Comparison of ENCODE assay signal across 8 cellular contexts in genomic region chr6:39166189-39166917, GRCh38. TPM values are rescaled to one million over a fixed set of nuclear protein-coding genes. Genes with fewer than 3 reads are reported as not detected.
DNase-seq lines count a peak whose midpoint lies in the region; ATAC-seq and TF ChIP-seq lines count a peak whose summit lies in the region.

No MANE protein-coding gene starts in this region.

- H3K9me3 Mint-ChIP-seq in CD4-positive, alpha-beta memory T cell, result peaks cover 0 to 3% (median 0%) of the 10 kb centered on the region in 8 donors

- peaks cover 0 to 4% (median 2%) of the 10 kb centered on the region in 4 donors for H3K4me1 Mint-ChIP-seq in CD4-positive, alpha-beta memory T cell

- ATAC-seq in GM19035 (IDR thresholded peaks at IDR 0.05; ENCODE audit: unreplicated experiment), result no peak

- H3K27me3 ChIP-seq in CD4-positive, alpha-beta memory T cell (ENCODE audit: insufficient read depth, low read length), result no peaks in the 10 kb centered on the region
- no peaks in the 10 kb centered on the region for H3K27me3 ChIP-seq in HAP-1 (ENCODE audit: low read depth)
- H3K27me3 ChIP-seq in kidney epithelial cell (ENCODE audit: control insufficient read depth, insufficient read depth, low read length), result peaks cover 13% of the 10 kb centered on the region

- no peak overlapping the region for H3K4me3 ChIP-seq in CD4-positive, alpha-beta memory T cell (ENCODE audit: low read length in 2 of 2)
- H3K4me3 ChIP-seq in HAP-1, result no peak overlapping the region
- no peak overlapping the region for H3K4me3 ChIP-seq in cardiac fibroblast (replicated peaks in 1 of 2; ENCODE audit: low read depth in 2 of 2, low read length in 2 of 2)
- H3K4me3 ChIP-seq in kidney epithelial cell (ENCODE audit: low read depth, low read length), result no peak overlapping the region

- intact Hi-C loops in CD4-positive, alpha-beta memory T cell (cut with micrococcal nuclease), result loop anchor here (1.0 kb wide), 3 partner anchors 137 to 294 kb away; no protein-coding TSS in a partner anchor

- H3K36me3 ChIP-seq in CD4-positive, alpha-beta memory T cell (ENCODE audit: insufficient read depth, low read length), result no peaks in the 10 kb centered on the region
- H3K36me3 ChIP-seq in HAP-1 (replicated peaks), result no peaks in the 10 kb centered on the region
- H3K36me3 ChIP-seq in kidney epithelial cell (ENCODE audit: control insufficient read depth, insufficient read depth, low read length), result no peaks in the 10 kb centered on the region

- CTCF ChIA-PET in CD4-positive, alpha-beta memory T cell (lab: Charles Lee; ENCODE audit: partially characterized antibody), result interaction anchor here (0.6 to 8.8 kb wide), 15 partner anchors 9 to 294 kb away, joined by 3 to 248 read pairs (median 4); partner anchors contain the start of gene SAYSD1

- H3K4me1 ChIP-seq in CD4-positive, alpha-beta memory T cell (ENCODE audit: insufficient read depth, low read length), result peaks cover 4% of the 10 kb centered on the region
- no peaks in the 10 kb centered on the region for H3K4me1 ChIP-seq in HAP-1

- TF ChIP-seq CTCF in cardiac fibroblast (IDR thresholded peaks at IDR 0.05; ENCODE audit: low read depth, low read length), result peak; percentile 69
- peak; percentile 98 for TF ChIP-seq CTCF in kidney epithelial cell (IDR thresholded peaks at IDR 0.05; ENCODE audit: insufficient read depth, low read length, poor library complexity, severe bottlenecking)

- H3K27ac Mint-ChIP-seq in CD4-positive, alpha-beta memory T cell, result no peak overlapping the region

- H3K36me3 Mint-ChIP-seq in CD4-positive, alpha-beta memory T cell, result no peaks in the 10 kb centered on the region

- no peaks in the 10 kb centered on the region for H3K9me3 ChIP-seq in CD4-positive, alpha-beta memory T cell (ENCODE audit: control insufficient read depth in 1 of 2, low read length in 2 of 2)
- H3K9me3 ChIP-seq in HAP-1, result peaks cover under 1% of the 10 kb centered on the region; the same call in 1 of the 2 replicates

- H3K27ac ChIP-seq in CD4-positive, alpha-beta memory T cell (ENCODE audit: low read depth, low read length), result no peak overlapping the region

- H3K27me3 Mint-ChIP-seq in CD4-positive, alpha-beta memory T cell, result no peaks in the 10 kb centered on the region

- POLR2A ChIA-PET in CD4-positive, alpha-beta memory T cell (lab: Charles Lee; ENCODE audit: partially characterized antibody), result interaction anchor here (1.0 to 2.4 kb wide), 2 partner anchors 51 to 136 kb away, joined by 3 to 9 read pairs; partner anchors contain the start of gene SAYSD1

- DNase-seq in CD4-positive, alpha-beta memory T cell, result peak; percentile 60 to 72 (median 62)
- DNase-seq in HAP-1 (ENCODE audit: low spot score in 2 of 2), result peak; percentile 59 to 90
- peak; percentile 92 for DNase-seq in NCI-H2196 (lab: John Stamatoyannopoulos, UW; ENCODE audit: unreplicated experiment)
- DNase-seq in activated CD4-positive, CD25-positive, alpha-beta regulatory T cell treated with anti-CD3 and anti-CD28 coated beads, Interleukin-2, amount 50 U/mL, for 16 hours (ENCODE audit: low read depth, low spot score), result peak; percentile 59
- peak; percentile 48 to 51 for DNase-seq in cardiac fibroblast (ENCODE audit: low read depth in 2 of 2)
- DNase-seq in kidney epithelial cell (ENCODE audit: low read depth), result no peak
- peak; percentile 74 for DNase-seq in stimulated activated CD4-positive, alpha-beta T cell treated with anti-CD3 and anti-CD28 coated beads, Interleukin-2, amount 100 ng/mL, for 4 hours (ENCODE audit: low read depth)

- H3K4me3 Mint-ChIP-seq in CD4-positive, alpha-beta memory T cell, result peak overlapping the region in 2 of 8 donors; percentile 58

- in situ Hi-C loops in HAP-1 (cut with MboI; ENCODE audit: low sequenced_read_pairs), result loop anchor here (5.0 kb wide), 1 partner anchor 136 kb away; no protein-coding TSS in a partner anchor

RNA-seq across cellular contexts. Expression of gene SAYSD1, which starts 51.4 kb away (rescaled TPM):
- 10 to 100 TPM; 21.6 to 22.4 TPM for total RNA-seq in CD4-positive, alpha-beta memory T cell
- 10 to 100 TPM; 14.0 to 20.2 TPM for polyA plus RNA-seq in CD4-positive, alpha-beta memory T cell
- 10.5 and 11.3 TPM in 2 replicates for total RNA-seq in kidney epithelial cell
